In genomic region chr22:46514592-46515207, GRCh38 we compare ENCODE assay signal across 13 cellular contexts. TPM values are rescaled to one million over a fixed set of nuclear protein-coding genes. Genes with fewer than 3 reads are reported as not detected.
DNase-seq lines count a peak whose midpoint lies in the region; ATAC-seq, FAIRE-seq and TF ChIP-seq lines count a peak whose summit lies in the region.
"Had no signal": no experiment of that assay in that cellular context is flagged by ENCODE, and none has a peak within 500 bp of the region (broad histone marks: within the 10 kb centered on the region; RNA-seq: fewer than 3 reads in every experiment).

No MANE protein-coding gene starts in this region.

- POLR2A ChIA-PET in RWPE1 (lab: Yijun Ruan, JAX; ENCODE audit: low non-redundant PET) = interaction anchor here (0.7 kb wide), 1 partner anchor 13 kb away, joined by 14 read pairs; no protein-coding TSS in a partner anchor
- POLR2A ChIA-PET in CD4-positive, alpha-beta T cell (lab: Charles Lee) = no interaction called here

- no peak for TF ChIP-seq CTCF in RWPE1 (conservative IDR thresholded peaks at IDR 0.05; ENCODE audit: low read depth)
- no peak for TF ChIP-seq CTCF in osteocyte (IDR thresholded peaks at IDR 0.05)
- TF ChIP-seq CTCF in CD4-positive, alpha-beta T cell (IDR thresholded peaks at IDR 0.05) = no peak

- H3K36me3 Mint-ChIP-seq in osteocyte (ENCODE audit: unreplicated experiment) = no peaks in the 10 kb centered on the region
- H3K36me3 Mint-ChIP-seq in stimulated activated effector memory CD8-positive, alpha-beta T cell treated with anti-CD3 and anti-CD28 coated beads, Interleukin-12 subunit alpha, Interleukin-12 subunit beta, amount 100 ng/mL, for 72 hours = no peaks in the 10 kb centered on the region
- no peaks in the 10 kb centered on the region for H3K36me3 Mint-ChIP-seq in CD4-positive, alpha-beta T cell (ENCODE audit: low read depth)
- H3K36me3 Mint-ChIP-seq: naive thymus-derived CD8-positive, alpha-beta T cell had no signal

- H3K9me3 ChIP-seq in CD4-positive, alpha-beta T cell (ENCODE audit: control insufficient read depth, low read length) = no peaks in the 10 kb centered on the region

- peak; percentile 77 for DNase-seq in H54 (ENCODE audit: insufficient read length, low spot score)
- peak; percentile 92 for DNase-seq in RWPE1 (ENCODE audit: low spot score)
- DNase-seq in epithelial cell of prostate (ENCODE audit: low read depth, low spot score) = peak; percentile 81
- DNase-seq in osteocyte (ENCODE audit: extremely low spot score, unreplicated experiment) = no peak
- no peak for DNase-seq in stimulated activated effector memory CD8-positive, alpha-beta T cell treated with anti-CD3 and anti-CD28 coated beads, Interleukin-12 subunit alpha, Interleukin-12 subunit beta, amount 100 ng/mL, for 72 hours (ENCODE audit: low spot score in 2 of 2)
- no peak for DNase-seq in HuH-7 (ENCODE audit: low spot score)
- DNase-seq in CD4-positive, alpha-beta T cell = no peak
- DNase-seq: activated CD8-positive, alpha-beta memory T cell treated with anti-CD3 and anti-CD28 coated beads for 24 hours; naive thymus-derived CD8-positive, alpha-beta T cell; NCI-H1436 treated with DMSO at 0.1 percent for 48 hours; stimulated activated CD4-positive, alpha-beta T cell treated with anti-CD3 and anti-CD28 coated beads, Interleukin-12 subunit alpha, Interleukin-12 subunit beta, amount 100 ng/mL, for 4 hours; T-helper 17 cell had no signal

- H3K27ac ChIP-seq in RWPE1 = peak overlapping the region; percentile 99
- peak overlapping the region; percentile 84 for H3K27ac ChIP-seq in epithelial cell of prostate
- H3K27ac ChIP-seq in CD4-positive, alpha-beta T cell (ENCODE audit: low read depth, low read length) = no peak overlapping the region

- peaks cover 31% of the 10 kb centered on the region for H3K4me1 Mint-ChIP-seq in osteocyte (ENCODE audit: unreplicated experiment)
- H3K4me1 Mint-ChIP-seq in stimulated activated effector memory CD8-positive, alpha-beta T cell treated with anti-CD3 and anti-CD28 coated beads, Interleukin-12 subunit alpha, Interleukin-12 subunit beta, amount 100 ng/mL, for 72 hours = no peaks in the 10 kb centered on the region
- H3K4me1 Mint-ChIP-seq in CD4-positive, alpha-beta T cell (ENCODE audit: low read depth) = no peaks in the 10 kb centered on the region

- intact Hi-C loops in CD4-positive, alpha-beta T cell (cut with DNase I, micrococcal nuclease) = no loop called here

- H3K27me3 ChIP-seq in CD4-positive, alpha-beta T cell (ENCODE audit: control insufficient read depth, insufficient read depth, low read length) = no peaks in the 10 kb centered on the region

- peak overlapping the region; percentile 57 for H3K27ac Mint-ChIP-seq in osteocyte (ENCODE audit: unreplicated experiment)
- no peak overlapping the region for H3K27ac Mint-ChIP-seq in stimulated activated effector memory CD8-positive, alpha-beta T cell treated with anti-CD3 and anti-CD28 coated beads, Interleukin-12 subunit alpha, Interleukin-12 subunit beta, amount 100 ng/mL, for 72 hours
- no peak overlapping the region for H3K27ac Mint-ChIP-seq in CD4-positive, alpha-beta T cell
- H3K27ac Mint-ChIP-seq: T-helper 17 cell had no signal

- TF ChIP-seq POLR2A in H54 (IDR thresholded peaks at IDR 0.05; ENCODE audit: low read depth, low read length) = no peak
- TF ChIP-seq POLR2A in GM18505 (IDR thresholded peaks at IDR 0.05; ENCODE audit: borderline replicate concordance, extremely low read depth, insufficient read depth, insufficient read length) = no peak

- no peak overlapping the region for H3K4me3 Mint-ChIP-seq in osteocyte (ENCODE audit: unreplicated experiment)
- no peak overlapping the region for H3K4me3 Mint-ChIP-seq in stimulated activated effector memory CD8-positive, alpha-beta T cell treated with anti-CD3 and anti-CD28 coated beads, Interleukin-12 subunit alpha, Interleukin-12 subunit beta, amount 100 ng/mL, for 72 hours
- no peak overlapping the region for H3K4me3 Mint-ChIP-seq in CD4-positive, alpha-beta T cell
- H3K4me3 Mint-ChIP-seq: naive thymus-derived CD8-positive, alpha-beta T cell; T-helper 17 cell had no signal

- CTCF ChIA-PET in RWPE1 (lab: Yijun Ruan, JAX) = interaction anchor here (0.6 kb wide), 1 partner anchor 122 kb away, joined by 4 read pairs; no protein-coding TSS in a partner anchor
- CTCF ChIA-PET in CD4-positive, alpha-beta T cell (lab: Charles Lee) = no interaction called here

- peak; percentile 73 for FAIRE-seq in H54 (lab: Jason Lieb, UNC)

- no peaks in the 10 kb centered on the region for H3K9me3 Mint-ChIP-seq in osteocyte (ENCODE audit: unreplicated experiment)
- no peaks in the 10 kb centered on the region for H3K9me3 Mint-ChIP-seq in stimulated activated effector memory CD8-positive, alpha-beta T cell treated with anti-CD3 and anti-CD28 coated beads, Interleukin-12 subunit alpha, Interleukin-12 subunit beta, amount 100 ng/mL, for 72 hours
- H3K9me3 Mint-ChIP-seq in CD4-positive, alpha-beta T cell = no peaks in the 10 kb centered on the region
- H3K9me3 Mint-ChIP-seq: naive thymus-derived CD8-positive, alpha-beta T cell had no signal

- H3K27me3 Mint-ChIP-seq in osteocyte (ENCODE audit: unreplicated experiment) = no peaks in the 10 kb centered on the region
- no peaks in the 10 kb centered on the region for H3K27me3 Mint-ChIP-seq in CD4-positive, alpha-beta T cell

- no peak for ATAC-seq in stimulated activated effector memory CD8-positive, alpha-beta T cell treated with anti-CD3 and anti-CD28 coated beads, Interleukin-12 subunit alpha, Interleukin-12 subunit beta, amount 100 ng/mL, for 72 hours
- no peak for ATAC-seq in GM18505 (IDR thresholded peaks at IDR 0.05; ENCODE audit: unreplicated experiment)
- no peak for ATAC-seq in CD4-positive, alpha-beta T cell (ENCODE audit: poor library complexity)
- ATAC-seq: naive thymus-derived CD8-positive, alpha-beta T cell; T-helper 17 cell had no signal

RNA-seq across cellular contexts. Expression of gene CELSR1, which starts 22.7 kb away (rescaled TPM):
- total RNA-seq in osteocyte = 15.9 and 16.0 TPM in 2 replicates
- 1 to 10 TPM; 1.0 to 1.1 TPM for total RNA-seq in CD4-positive, alpha-beta T cell

Comparison
In these comparisons a context has a peak if more than half of its experiments do, and no peak if none do; other contexts are left out.
1. DNase-seq: peak in H54 (single experiment), RWPE1 (single experiment) and epithelial cell of prostate (single experiment); none in osteocyte (single experiment), stimulated activated effector memory CD8-positive, alpha-beta T cell treated with anti-CD3 and anti-CD28 coated beads, Interleukin-12 subunit alpha, Interleukin-12 subunit beta, amount 100 ng/mL, for 72 hours (0 of 2), HuH-7 (single experiment) and CD4-positive, alpha-beta T cell (0 of 10).